Comparison of ENCODE assay signal across 9 cellular contexts in genomic region chr3:28039234-28039633, GRCh38.
"Had no signal": no experiment of that assay in that cellular context is flagged by ENCODE, and none has a peak within 500 bp of the region (broad histone marks: within the 10 kb centered on the region; RNA-seq: fewer than 3 reads in every experiment).

No MANE protein-coding gene starts in this region.

- ATAC-seq: activated CD4-positive, CD25-positive, alpha-beta regulatory T cell treated with anti-CD3 and anti-CD28 coated beads, Interleukin-2, amount 50 U/mL, for 24 hours; stimulated activated memory B cell treated with anti-CD40 and anti-IgM and Interleukin-4, amounts not matched to agents 10 μg/mL and 1 μg/mL and 100 μg/mL, for 72 hours had no signal

- DNase-seq: activated naive CD8-positive, alpha-beta T cell treated with anti-CD3 and anti-CD28 coated beads, Interleukin-2, amount 10 ng/mL, durations not matched to agents 7 days and 5 days; brain microvascular endothelial cell; foreskin fibroblast; glutamatergic neuron; nucleus accumbens; posterior cingulate gyrus; stimulated activated CD4-positive, alpha-beta T cell treated with anti-CD3 and anti-CD28 coated beads, Interleukin-2, amount 100 ng/mL, for 48 hours had no signal
